In genomic region chr12:121628037-121628436, GRCh38 we compare ENCODE assay signal across 8 cellular contexts. TPM values are rescaled to one million over a fixed set of nuclear protein-coding genes. Genes with fewer than 3 reads are reported as not detected.
DNase-seq lines count a peak whose midpoint lies in the region; ATAC-seq, FAIRE-seq and TF ChIP-seq lines count a peak whose summit lies in the region.

No MANE protein-coding gene starts in this region.

- peaks cover 50% of the 10 kb centered on the region for H3K4me1 Mint-ChIP-seq in activated T-helper 2 cell treated with anti-CD3 and anti-CD28 coated beads, Interferon-gamma antibody, Interleukin-2, Interleukin-4, amounts not matched to agents 10 μg/mL and 5 μg/mL and 100 μg/mL, durations not matched to agents 14 hours and 24 hours and 36 hours (ENCODE audit: low read depth)

- peak overlapping the region; percentile 14 to 56 for H3K4me3 ChIP-seq in kidney (ENCODE audit: low read length in 2 of 2)
- peak overlapping the region; percentile 66 to 69 for H3K4me3 ChIP-seq in testis

- H3K4me3 Mint-ChIP-seq in activated T-helper 2 cell treated with anti-CD3 and anti-CD28 coated beads, Interferon-gamma antibody, Interleukin-2, Interleukin-4, amounts not matched to agents 10 μg/mL and 5 μg/mL and 100 μg/mL, durations not matched to agents 14 hours and 24 hours and 36 hours (ENCODE audit: low read depth): peak overlapping the region; percentile 90

- no peaks in the 10 kb centered on the region for H3K27me3 Mint-ChIP-seq in activated T-helper 2 cell treated with anti-CD3 and anti-CD28 coated beads, Interferon-gamma antibody, Interleukin-2, Interleukin-4, amounts not matched to agents 10 μg/mL and 5 μg/mL and 100 μg/mL, durations not matched to agents 14 hours and 24 hours and 36 hours (ENCODE audit: low read depth)

- H3K9ac ChIP-seq in kidney (ENCODE audit: low read length in 2 of 2): peak overlapping the region in 1 of 2 donors; percentile 17

- FAIRE-seq in kidney (lab: Jason Lieb, UNC): no peak

- 11 to 24% methylated on average over 6 to 8 of the region's 8 CpGs for WGBS in testis, 2 donors

- TF ChIP-seq CTCF in kidney (IDR thresholded peaks at IDR 0.05; ENCODE audit: borderline replicate concordance, extremely low read depth, insufficient read depth): no peak
- no peak for TF ChIP-seq CTCF in testis (IDR thresholded peaks at IDR 0.05)

- peaks cover 44% of the 10 kb centered on the region for H3K36me3 Mint-ChIP-seq in activated T-helper 2 cell treated with anti-CD3 and anti-CD28 coated beads, Interferon-gamma antibody, Interleukin-2, Interleukin-4, amounts not matched to agents 10 μg/mL and 5 μg/mL and 100 μg/mL, durations not matched to agents 14 hours and 24 hours and 36 hours (ENCODE audit: low read depth)

- intact Hi-C loops in activated T-helper 2 cell treated with anti-CD3 and anti-CD28 coated beads, Interferon-gamma antibody, Interleukin-2, Interleukin-4, amounts not matched to agents 10 μg/mL and 5 μg/mL and 100 μg/mL, durations not matched to agents 14 hours and 24 hours and 36 hours (cut with micrococcal nuclease): loop anchor here (5.0 kb wide), 3 partner anchors 91 to 276 kb away; partner anchors contain the start of genes ANAPC5 and RHOF
- intact Hi-C loops in kidney (cut with DNase I) (no loop called here), testis (cut with DNase I; ENCODE audit: low total_unique reads) (no loop called here)

- H3K9me3 Mint-ChIP-seq in activated T-helper 2 cell treated with anti-CD3 and anti-CD28 coated beads, Interferon-gamma antibody, Interleukin-2, Interleukin-4, amounts not matched to agents 10 μg/mL and 5 μg/mL and 100 μg/mL, durations not matched to agents 14 hours and 24 hours and 36 hours: no peaks in the 10 kb centered on the region

- peak overlapping the region; percentile 90 for H3K27ac Mint-ChIP-seq in activated T-helper 2 cell treated with anti-CD3 and anti-CD28 coated beads, Interferon-gamma antibody, Interleukin-2, Interleukin-4, amounts not matched to agents 10 μg/mL and 5 μg/mL and 100 μg/mL, durations not matched to agents 14 hours and 24 hours and 36 hours

- H3K36me3 ChIP-seq in kidney (ENCODE audit: control insufficient read depth in 1 of 2, insufficient read depth in 2 of 2, low read length in 2 of 2) (no peaks in the 10 kb centered on the region), testis (ENCODE audit: low read depth, missing control alignments) (no peaks in the 10 kb centered on the region)

- H3K27ac ChIP-seq in kidney (ENCODE audit: low read depth in 2 of 2, low read length in 2 of 2) (no peak overlapping the region), testis (peak overlapping the region; percentile 80 to 93)

- ATAC-seq in HG03095 (IDR thresholded peaks at IDR 0.05; ENCODE audit: unreplicated experiment): no peak

- peaks cover 12 to 26% of the 10 kb centered on the region in 2 donors for H3K4me1 ChIP-seq in kidney (ENCODE audit: control insufficient read depth in 1 of 2, insufficient read depth in 1 of 2, low read depth in 1 of 2, low read length in 2 of 2)
- H3K4me1 ChIP-seq in testis: peaks cover 60% of the 10 kb centered on the region

- H3K27me3 ChIP-seq in testis: no peaks in the 10 kb centered on the region

- no peaks in the 10 kb centered on the region for H3K9me3 ChIP-seq in kidney (ENCODE audit: control insufficient read depth in 1 of 2, low read length in 2 of 2)
- no peaks in the 10 kb centered on the region for H3K9me3 ChIP-seq in testis

- peak; percentile 14 to 18 for DNase-seq in activated CD4-positive, alpha-beta T cell treated with anti-CD3 and anti-CD28 coated beads for 4 hours
- no peak for DNase-seq in activated CD4-positive, alpha-beta T cell treated with anti-CD3 and anti-CD28 coated beads, Interleukin-2, amount 50 U/mL, for 4 hours
- DNase-seq in activated T-helper 2 cell treated with anti-CD3 and anti-CD28 coated beads, Interferon-gamma antibody, Interleukin-2, Interleukin-4, amounts not matched to agents 10 μg/mL and 5 μg/mL and 100 μg/mL, durations not matched to agents 14 hours and 24 hours and 36 hours (ENCODE audit: low spot score): no peak
- DNase-seq in kidney (no peak), testis (peak; percentile 90), nucleus accumbens (lab: John Stamatoyannopoulos, UW) (no peak), NCI-H748 treated with DMSO at 0.1 percent for 48 hours (lab: John Stamatoyannopoulos, UW) (no peak)

- TF ChIP-seq POLR2A in testis (IDR thresholded peaks at IDR 0.05): no peak

RNA-seq across cellular contexts. Expression of gene ORAI1, which starts 1.7 kb away (rescaled TPM):
- 47.6 and 52.6 TPM in 2 replicates for total RNA-seq in activated T-helper 2 cell treated with anti-CD3 and anti-CD28 coated beads, Interferon-gamma antibody, Interleukin-2, Interleukin-4, amounts not matched to agents 10 μg/mL and 5 μg/mL and 100 μg/mL, durations not matched to agents 14 hours and 24 hours and 36 hours
- total RNA-seq in kidney (16.5 TPM), testis (10 to 100 TPM; 46.8 to 70.7 TPM)
- polyA plus RNA-seq in kidney (ENCODE audit: insufficient read depth, low read depth, low replicate concordance) (18.2 TPM), testis (ENCODE audit: insufficient read depth, low read depth, low replicate concordance) (30.3 TPM)

RNA-seq across cellular contexts. Expression of gene MORN3, which starts 41.4 kb away (rescaled TPM):
- 0.34 and 0.37 TPM in 2 replicates for total RNA-seq in activated T-helper 2 cell treated with anti-CD3 and anti-CD28 coated beads, Interferon-gamma antibody, Interleukin-2, Interleukin-4, amounts not matched to agents 10 μg/mL and 5 μg/mL and 100 μg/mL, durations not matched to agents 14 hours and 24 hours and 36 hours
- total RNA-seq in kidney: 1.9 TPM
- polyA plus RNA-seq in kidney (ENCODE audit: insufficient read depth, low read depth, low replicate concordance): 1.5 TPM
- 10 to 100 TPM in 1 of 2 donors, 1 to 10 TPM in 1; 8.3 to 46.1 TPM for total RNA-seq in testis
- polyA plus RNA-seq in testis (ENCODE audit: insufficient read depth, low read depth, low replicate concordance): 85.9 TPM

RNA-seq across cellular contexts. Expression of gene KDM2B, which starts 47.2 kb away (rescaled TPM):
- total RNA-seq in activated T-helper 2 cell treated with anti-CD3 and anti-CD28 coated beads, Interferon-gamma antibody, Interleukin-2, Interleukin-4, amounts not matched to agents 10 μg/mL and 5 μg/mL and 100 μg/mL, durations not matched to agents 14 hours and 24 hours and 36 hours: 56.2 and 59.3 TPM in 2 replicates
- 19.7 TPM for total RNA-seq in kidney
- polyA plus RNA-seq in kidney (ENCODE audit: insufficient read depth, low read depth, low replicate concordance): 6.2 TPM
- total RNA-seq in testis: 10 to 100 TPM; 54.9 to 59.8 TPM
- polyA plus RNA-seq in testis (ENCODE audit: insufficient read depth, low read depth, low replicate concordance): 30.4 TPM

Comparison
In these comparisons a context has a peak if more than half of its experiments do, and no peak if none do; other contexts are left out.
1. DNase-seq: peak in activated CD4-positive, alpha-beta T cell treated with anti-CD3 and anti-CD28 coated beads for 4 hours (2 of 2) and testis (single experiment); none in activated CD4-positive, alpha-beta T cell treated with anti-CD3 and anti-CD28 coated beads, Interleukin-2, amount 50 U/mL, for 4 hours (0 of 2), activated T-helper 2 cell treated with anti-CD3 and anti-CD28 coated beads, Interferon-gamma antibody, Interleukin-2, Interleukin-4, amounts not matched to agents 10 μg/mL and 5 μg/mL and 100 μg/mL, durations not matched to agents 14 hours and 24 hours and 36 hours (single experiment), kidney (single experiment), nucleus accumbens (0 of 56) and NCI-H748 treated with DMSO at 0.1 percent for 48 hours (single experiment).
2. H3K27ac ChIP-seq: peak in testis (2 of 2); none in kidney (0 of 2).